In the genomic region with DNA sequence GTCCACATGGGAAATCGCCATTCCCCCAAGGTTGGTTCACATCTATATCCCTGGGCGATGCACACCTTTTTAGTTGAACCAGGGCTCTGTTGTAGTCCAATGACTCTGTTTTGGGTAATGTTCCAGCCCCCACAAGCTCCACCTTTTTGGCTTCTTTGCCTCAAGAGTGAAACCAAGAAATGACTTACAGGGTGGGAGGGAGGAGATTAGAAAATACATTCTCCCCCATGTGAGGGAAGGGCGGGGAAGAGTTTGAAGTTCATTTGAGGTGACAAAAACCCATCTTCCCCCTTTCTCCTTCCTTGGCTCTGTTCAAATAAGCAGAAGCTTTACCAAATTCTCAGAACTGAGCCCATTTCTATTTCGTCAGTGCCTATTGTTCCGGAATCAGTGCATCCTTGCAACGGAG, we compare ENCODE assay signal across 12 cellular contexts.
DNase-seq lines count a peak whose midpoint lies in the region; ATAC-seq and TF ChIP-seq lines count a peak whose summit lies in the region.
"Had no signal": no experiment of that assay in that cellular context is flagged by ENCODE, and none has a peak within 500 bp of the region (broad histone marks: within the 10 kb centered on the region; RNA-seq: fewer than 3 reads in every experiment).

No MANE protein-coding gene starts in this region.

- H3K4me1 ChIP-seq in CD8-positive, alpha-beta T cell (ENCODE audit: insufficient read depth, low read length): peaks cover 11% of the 10 kb centered on the region
- H3K4me1 ChIP-seq in right cardiac atrium (ENCODE audit: control insufficient read depth, insufficient read depth, low read length): no peaks in the 10 kb centered on the region

- H3K9me3 ChIP-seq in CD8-positive, alpha-beta T cell (ENCODE audit: low read length): no peaks in the 10 kb centered on the region
- H3K9me3 ChIP-seq in right cardiac atrium (ENCODE audit: control insufficient read depth, low read length): no peaks in the 10 kb centered on the region

- CTCF ChIA-PET in CD8-positive, alpha-beta T cell (lab: Charles Lee): interaction anchor here (1.0 to 1.4 kb wide), 2 partner anchors 131 to 308 kb away, joined by 3 read pairs; no protein-coding TSS in a partner anchor

- TF ChIP-seq CTCF in CD8-positive, alpha-beta T cell (IDR thresholded peaks at IDR 0.05): no peak

- peak overlapping the region; percentile 3 for H3K27ac ChIP-seq in CD8-positive, alpha-beta T cell (ENCODE audit: low read depth, low read length)
- H3K27ac ChIP-seq in right cardiac atrium (ENCODE audit: low read length): no peak overlapping the region

- H3K4me3 Mint-ChIP-seq in CD8-positive, alpha-beta T cell: peak overlapping the region; percentile 84

- H3K27me3 Mint-ChIP-seq in CD8-positive, alpha-beta T cell (ENCODE audit: low read depth): peaks cover 10% of the 10 kb centered on the region

- H3K36me3 ChIP-seq in CD8-positive, alpha-beta T cell (ENCODE audit: insufficient read depth, low read length): no peaks in the 10 kb centered on the region

- H3K9me3 Mint-ChIP-seq in CD8-positive, alpha-beta T cell: no peaks in the 10 kb centered on the region

- POLR2A ChIA-PET in CD8-positive, alpha-beta T cell (lab: Charles Lee): interaction anchor here (0.6 kb wide), 1 partner anchor 35 kb away, joined by 3 read pairs; no protein-coding TSS in a partner anchor

- WGBS in right cardiac atrium: 83% methylated on average over 6 of the region's 6 CpGs

- peak overlapping the region; percentile 27 for H3K4me3 ChIP-seq in CD8-positive, alpha-beta T cell (ENCODE audit: low read depth, low read length)
- H3K4me3 ChIP-seq in right cardiac atrium (ENCODE audit: low read length): no peak overlapping the region

- H3K4me1 Mint-ChIP-seq in CD8-positive, alpha-beta T cell (ENCODE audit: low read depth): peaks cover 28% of the 10 kb centered on the region

- no peaks in the 10 kb centered on the region for H3K36me3 Mint-ChIP-seq in CD8-positive, alpha-beta T cell

- no peaks in the 10 kb centered on the region for H3K27me3 ChIP-seq in CD8-positive, alpha-beta T cell (ENCODE audit: insufficient read depth, low read length)
- no peaks in the 10 kb centered on the region for H3K27me3 ChIP-seq in right cardiac atrium (ENCODE audit: control insufficient read depth, insufficient read depth)

- peak in 4 of 7 experiments; percentile 6 to 21 (median 14) for DNase-seq in CD8-positive, alpha-beta T cell
- DNase-seq in activated CD4-positive, alpha-beta T cell treated with anti-CD3 and anti-CD28 coated beads, Interleukin-2, amount 50 U/mL, for 1 hour: peak; percentile 13
- DNase-seq in activated naive CD4-positive, alpha-beta T cell treated with anti-CD3 and anti-CD28 coated beads, Interleukin-2, amount 50 U/mL, for 16 hours: peak; percentile 30
- DNase-seq in stimulated activated CD4-positive, alpha-beta T cell treated with anti-CD3 and anti-CD28 coated beads, Interleukin-2, amount 100 ng/mL, for 24 hours: peak; percentile 44 to 45
- no peak for DNase-seq in HuH-7 (ENCODE audit: low spot score)
- no peak for DNase-seq in SIG-M5 (lab: John Stamatoyannopoulos, UW)
- no peak for DNase-seq in right cardiac atrium
- DNase-seq: mammary epithelial cell, NCI-H1417, T1000 had no signal

- H3K27ac Mint-ChIP-seq in CD8-positive, alpha-beta T cell: peak overlapping the region; percentile 87

- intact Hi-C loops in CD8-positive, alpha-beta T cell (cut with DNase I, micrococcal nuclease): loop anchor here in 1 of 2 experiments (5.0 kb wide), 1 partner anchor 80 kb away; no protein-coding TSS in a partner anchor
- intact Hi-C loops in right cardiac atrium (cut with DNase I): no loop called here

- ATAC-seq in CD8-positive, alpha-beta T cell: peak; percentile 71
- ATAC-seq in GM21529 (IDR thresholded peaks at IDR 0.05; ENCODE audit: unreplicated experiment) (no peak), right cardiac atrium (no peak)
- ATAC-seq: HCT116 had no signal

Comparison
In these comparisons a context has a peak if more than half of its experiments do, and no peak if none do; other contexts are left out.
1. DNase-seq: peak in CD8-positive, alpha-beta T cell (4 of 7), activated CD4-positive, alpha-beta T cell treated with anti-CD3 and anti-CD28 coated beads, Interleukin-2, amount 50 U/mL, for 1 hour (single experiment), activated naive CD4-positive, alpha-beta T cell treated with anti-CD3 and anti-CD28 coated beads, Interleukin-2, amount 50 U/mL, for 16 hours (single experiment) and stimulated activated CD4-positive, alpha-beta T cell treated with anti-CD3 and anti-CD28 coated beads, Interleukin-2, amount 100 ng/mL, for 24 hours (2 of 2); none in HuH-7 (single experiment), SIG-M5 (single experiment) and right cardiac atrium (0 of 3).